ENCODE assay signal across 8 cellular contexts in the genomic region with DNA sequence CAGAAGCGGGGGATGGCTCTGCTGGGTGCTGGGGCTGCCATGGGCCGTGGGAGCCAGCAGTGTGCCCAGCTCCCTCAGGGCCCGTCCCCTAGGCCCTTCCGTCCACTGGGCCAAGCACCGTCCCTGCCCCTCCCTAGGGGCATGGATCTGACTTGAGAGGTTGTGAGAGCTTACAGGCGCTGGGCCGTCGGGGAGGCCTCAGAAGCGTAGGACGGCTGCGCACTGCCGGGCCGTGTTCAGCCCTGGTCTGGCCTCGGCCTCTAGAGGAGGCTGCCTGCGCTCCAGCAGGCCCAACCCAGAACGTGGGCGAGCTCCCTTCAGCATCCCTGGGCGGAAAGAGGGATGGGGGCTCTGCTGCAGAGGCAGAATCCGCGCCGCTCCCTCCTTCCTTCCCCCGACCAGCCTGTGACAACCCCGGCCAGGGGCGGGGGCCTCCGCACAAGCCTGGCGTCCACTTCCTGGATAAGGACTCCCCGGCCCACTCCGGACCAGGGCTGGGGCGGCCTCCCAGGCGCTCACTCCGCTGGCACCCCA. TPM values are rescaled to one million over a fixed set of nuclear protein-coding genes. Genes with fewer than 3 reads are reported as not detected.
DNase-seq lines count a peak whose midpoint lies in the region; ATAC-seq and TF ChIP-seq lines count a peak whose summit lies in the region.

No MANE protein-coding gene starts in this region.

- peaks cover 22% of the 10 kb centered on the region for H3K27me3 Mint-ChIP-seq in GM23338 (ENCODE audit: insufficient read depth, low read depth, poor library complexity)
- H3K27me3 Mint-ChIP-seq in activated naive CD4-positive, alpha-beta T cell treated with anti-CD3 and anti-CD28 coated beads, Interleukin-2, amount 50 U/mL, for 24 hours, result peaks cover 7% of the 10 kb centered on the region

- H3K79me2 ChIP-seq in GM23338 (replicated peaks; ENCODE audit: insufficient read depth) (no peaks in the 10 kb centered on the region), parathyroid adenoma (no peaks in the 10 kb centered on the region)

- intact Hi-C loops in Right ventricle myocardium inferior (cut with DNase I), result no loop called here

- H3K36me3 ChIP-seq in GM23338 (ENCODE audit: insufficient read depth) (no peaks in the 10 kb centered on the region), parathyroid adenoma (ENCODE audit: control insufficient read depth, insufficient read depth, low read length) (no peaks in the 10 kb centered on the region)

- H3K4me2 ChIP-seq in GM23338, result peak overlapping the region; percentile 84
- peak overlapping the region; percentile 67 for H3K4me2 ChIP-seq in parathyroid adenoma (ENCODE audit: low read length)

- H3K27me3 ChIP-seq in GM23338 (ENCODE audit: insufficient read depth) (no peaks in the 10 kb centered on the region), parathyroid adenoma (ENCODE audit: control insufficient read depth, insufficient read depth, low read length) (no peaks in the 10 kb centered on the region)

- no peaks in the 10 kb centered on the region for H3K9me3 Mint-ChIP-seq in GM23338
- no peaks in the 10 kb centered on the region for H3K9me3 Mint-ChIP-seq in activated naive CD4-positive, alpha-beta T cell treated with anti-CD3 and anti-CD28 coated beads, Interleukin-2, amount 50 U/mL, for 24 hours

- H3F3A ChIP-seq in GM23338 (replicated peaks; ENCODE audit: low read depth), result peaks cover 17% of the 10 kb centered on the region; the same call in 1 of the 2 replicates

- H3K9ac ChIP-seq in parathyroid adenoma, result no peak overlapping the region

- peaks cover 43% of the 10 kb centered on the region for H3K4me1 Mint-ChIP-seq in GM23338
- H3K4me1 Mint-ChIP-seq in activated naive CD4-positive, alpha-beta T cell treated with anti-CD3 and anti-CD28 coated beads, Interleukin-2, amount 50 U/mL, for 24 hours, result peaks cover 28% of the 10 kb centered on the region

- no peaks in the 10 kb centered on the region for H4K20me1 ChIP-seq in GM23338 (replicated peaks; ENCODE audit: insufficient read depth)

- peak overlapping the region; percentile 28 for H2AFZ ChIP-seq in GM23338
- peak overlapping the region; percentile 80 for H2AFZ ChIP-seq in parathyroid adenoma

- H3K4me3 ChIP-seq in GM23338 (peak overlapping the region; percentile 64), parathyroid adenoma (ENCODE audit: low read depth, low read length) (peak overlapping the region; percentile 61)

- H3K27ac ChIP-seq in GM23338 (ENCODE audit: low read depth) (no peak overlapping the region), parathyroid adenoma (peak overlapping the region; percentile 21)

- no peak for TF ChIP-seq CTCF in GM23338 (conservative IDR thresholded peaks at IDR 0.05; ENCODE audit: low read depth in 2 of 2)
- TF ChIP-seq CTCF in parathyroid adenoma (IDR thresholded peaks at IDR 0.05), result no peak

- H3K36me3 Mint-ChIP-seq in GM23338 (ENCODE audit: low read depth), result no peaks in the 10 kb centered on the region
- peaks cover 2% of the 10 kb centered on the region for H3K36me3 Mint-ChIP-seq in activated naive CD4-positive, alpha-beta T cell treated with anti-CD3 and anti-CD28 coated beads, Interleukin-2, amount 50 U/mL, for 24 hours

- H3K4me3 Mint-ChIP-seq in GM23338, result peak overlapping the region; percentile 69
- peak overlapping the region; percentile 85 for H3K4me3 Mint-ChIP-seq in activated naive CD4-positive, alpha-beta T cell treated with anti-CD3 and anti-CD28 coated beads, Interleukin-2, amount 50 U/mL, for 24 hours

- H3K27ac Mint-ChIP-seq in GM23338, result no peak overlapping the region
- peak overlapping the region; percentile 68 for H3K27ac Mint-ChIP-seq in activated naive CD4-positive, alpha-beta T cell treated with anti-CD3 and anti-CD28 coated beads, Interleukin-2, amount 50 U/mL, for 24 hours

- no peaks in the 10 kb centered on the region for H3K9me3 ChIP-seq in parathyroid adenoma (ENCODE audit: control insufficient read depth, low read length)

- peak; percentile 45 for ATAC-seq in GM23338
- peak; percentile 34 for ATAC-seq in Right ventricle myocardium inferior

- peak in 2 of 3 experiments; percentile 70 to 74 for DNase-seq in NCI-H1417 (lab: John Stamatoyannopoulos, UW)
- DNase-seq in NCI-H1417 treated with DMSO at 0.1 percent for 48 hours (lab: John Stamatoyannopoulos, UW), result no peak
- DNase-seq in GM23338 (ENCODE audit: low spot score), result peak; percentile 80
- peak; percentile 77 for DNase-seq in NCI-H146 (lab: John Stamatoyannopoulos, UW)
- DNase-seq in Right ventricle myocardium inferior (ENCODE audit: missing footprints), result peak; percentile 83
- no peak for DNase-seq in effector CD4-positive, alpha-beta T cell

- peaks cover 37% of the 10 kb centered on the region for H3K4me1 ChIP-seq in GM23338 (ENCODE audit: insufficient read depth)
- peaks cover 12% of the 10 kb centered on the region for H3K4me1 ChIP-seq in parathyroid adenoma

- H3K9me2 ChIP-seq in GM23338 (ENCODE audit: insufficient read depth), result no peaks in the 10 kb centered on the region

TF ChIP-seq in GM23338, 12 proteins besides CTCF, POLR2A, EP300 and RAD21:
- TF ChIP-seq REST (IDR thresholded peaks at IDR 0.05; ENCODE audit: unreplicated experiment), result peak; percentile 25
- TF ChIP-seq EZH2 (IDR thresholded peaks at IDR 0.05; ENCODE audit: low read depth, unreplicated experiment), result no peak

RNA-seq across cellular contexts. Expression of gene MPG, which starts 0.7 kb away (rescaled TPM):
- 57.8 and 91.1 TPM in 2 replicates for total RNA-seq in GM23338 (2014; rRNA removed; shearing (Covaris generic))
- 38.0 and 39.2 TPM in 2 replicates for polyA plus RNA-seq in GM23338 (2016; fragmentation: Nextera tagmentation; extraction: Ambion mirVana)
- 37.2 TPM for total RNA-seq in Right ventricle myocardium inferior

RNA-seq across cellular contexts. Expression of gene RHBDF1, which starts 4.9 kb away (rescaled TPM):
- 15.3 and 24.5 TPM in 2 replicates for total RNA-seq in GM23338 (2014; rRNA removed; shearing (Covaris generic))
- polyA plus RNA-seq in GM23338 (2016; fragmentation: Nextera tagmentation; extraction: Ambion mirVana), result 22.1 and 22.6 TPM in 2 replicates
- 24.5 TPM for total RNA-seq in Right ventricle myocardium inferior

RNA-seq across cellular contexts. Expression of gene SNRNP25, which starts 23.7 kb away (rescaled TPM):
- 31.2 and 34.4 TPM in 2 replicates for total RNA-seq in GM23338 (2014; rRNA removed; shearing (Covaris generic))
- 79.5 and 81.6 TPM in 2 replicates for polyA plus RNA-seq in GM23338 (2016; fragmentation: Nextera tagmentation; extraction: Ambion mirVana)
- total RNA-seq in Right ventricle myocardium inferior, result 80.7 TPM

RNA-seq across cellular contexts. Expression of gene POLR3K, which starts 23.9 kb away (rescaled TPM):
- 11.7 and 17.8 TPM in 2 replicates for total RNA-seq in GM23338 (2014; rRNA removed; shearing (Covaris generic))
- 58.5 and 60.0 TPM in 2 replicates for polyA plus RNA-seq in GM23338 (2016; fragmentation: Nextera tagmentation; extraction: Ambion mirVana)
- 11.3 TPM for total RNA-seq in Right ventricle myocardium inferior

Comparison
In these comparisons a context has a peak if more than half of its experiments do, and no peak if none do; other contexts are left out.
1. DNase-seq: peak in NCI-H1417 (2 of 3), GM23338 (single experiment), NCI-H146 (single experiment) and Right ventricle myocardium inferior (single experiment); none in NCI-H1417 treated with DMSO at 0.1 percent for 48 hours (single experiment) and effector CD4-positive, alpha-beta T cell (single experiment).